Comparison of ENCODE assay signal across 30 cellular contexts in the genomic region with DNA sequence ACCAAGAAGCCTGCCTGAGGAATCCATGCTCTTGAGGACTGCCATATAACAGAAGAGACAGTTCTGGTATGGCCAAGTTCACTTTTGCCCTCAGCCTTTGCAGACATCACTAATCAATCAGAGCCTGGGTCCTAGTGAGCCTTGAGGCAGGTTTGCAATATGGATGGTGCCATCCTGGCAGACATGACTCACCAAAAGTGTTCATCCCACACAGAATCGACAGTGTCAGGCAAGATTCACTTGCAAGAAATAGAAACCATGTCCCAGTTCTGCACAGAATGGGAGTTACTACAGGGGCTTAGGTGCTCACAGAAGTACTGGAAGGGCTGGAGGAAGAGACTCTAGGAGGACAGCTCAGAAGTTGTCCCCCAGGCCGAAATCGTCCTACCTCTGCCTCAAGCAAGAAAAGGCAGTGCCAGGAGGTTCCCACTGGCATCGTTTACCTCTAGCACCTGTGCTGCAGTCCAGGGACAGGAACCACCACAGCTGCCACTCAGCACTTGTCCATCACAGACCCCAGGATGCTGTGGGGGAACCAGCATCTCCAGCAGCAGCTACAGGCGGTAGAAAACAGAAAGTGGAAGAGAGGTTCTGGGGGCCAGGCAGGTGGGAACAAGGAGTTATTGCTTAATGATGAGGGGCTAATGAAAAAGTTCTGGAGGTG. TPM values are rescaled to one million over a fixed set of nuclear protein-coding genes. Genes with fewer than 3 reads are reported as not detected.
"Had no signal": no experiment of that assay in that cellular context is flagged by ENCODE, and none has a peak within 500 bp of the region (broad histone marks: within the 10 kb centered on the region; RNA-seq: fewer than 3 reads in every experiment).

No MANE protein-coding gene starts in this region.

- H3K27ac Mint-ChIP-seq: activated naive CD4-positive, alpha-beta T cell treated with anti-CD3 and anti-CD28 coated beads for 36 hours; activated naive CD8-positive, alpha-beta T cell treated with anti-CD3 and anti-CD28 coated beads, Interleukin-2, amount 10 ng/mL, durations not matched to agents 7 days and 5 days; brain; mesothelial cell of epicardium; naive B cell; stimulated activated memory B cell treated with anti-CD40 and anti-IgM and Interleukin-4, amounts not matched to agents 10 μg/mL and 1 μg/mL and 100 μg/mL, for 72 hours; stimulated activated naive CD8-positive, alpha-beta T cell treated with anti-CD3 and anti-CD28 coated beads, Interleukin-15, amount 100 ng/mL, for 72 hours; T-helper 1 cell treated with Interleukin-12 subunit alpha and Interleukin-12 subunit beta and Interleukin-4 antibody, amounts not matched to agents 30 μg/mL and 1 μg/mL, for 36 hours had no signal

- FAIRE-seq: kidney, pancreas, TTC549 had no signal

- ATAC-seq: left colon; pancreas; psoas muscle; stimulated activated memory B cell treated with anti-CD40 and anti-IgM and Interleukin-4, amounts not matched to agents 10 μg/mL and 1 μg/mL and 100 μg/mL, for 72 hours; stimulated activated naive CD8-positive, alpha-beta T cell treated with anti-CD3 and anti-CD28 coated beads, Interleukin-15, amount 100 ng/mL, for 72 hours had no signal

- H3K4me1 ChIP-seq: ascending aorta, pancreas, psoas muscle, right atrium auricular region, upper lobe of left lung had no signal

- H3K27ac ChIP-seq: ascending aorta, cardiac muscle cell, coronary artery, dorsolateral prefrontal cortex, pancreas, psoas muscle, right atrium auricular region, upper lobe of left lung had no signal

- H3K9me3 Mint-ChIP-seq: activated naive CD4-positive, alpha-beta T cell treated with anti-CD3 and anti-CD28 coated beads for 36 hours; activated naive CD8-positive, alpha-beta T cell treated with anti-CD3 and anti-CD28 coated beads, Interleukin-2, amount 10 ng/mL, durations not matched to agents 7 days and 5 days; mesothelial cell of epicardium; stimulated activated memory B cell treated with anti-CD40 and anti-IgM and Interleukin-4, amounts not matched to agents 10 μg/mL and 1 μg/mL and 100 μg/mL, for 72 hours; stimulated activated naive CD8-positive, alpha-beta T cell treated with anti-CD3 and anti-CD28 coated beads, Interleukin-15, amount 100 ng/mL, for 72 hours; T-helper 1 cell treated with Interleukin-12 subunit alpha and Interleukin-12 subunit beta and Interleukin-4 antibody, amounts not matched to agents 30 μg/mL and 1 μg/mL, for 36 hours had no signal

- H3K4me2 ChIP-seq: smooth muscle cell had no signal

- H3K4me3 ChIP-seq: ascending aorta, cardiac muscle cell, coronary artery, dorsolateral prefrontal cortex, pancreas, psoas muscle, right atrium auricular region, smooth muscle cell, upper lobe of left lung had no signal

- H3K36me3 Mint-ChIP-seq: activated naive CD8-positive, alpha-beta T cell treated with anti-CD3 and anti-CD28 coated beads, Interleukin-2, amount 10 ng/mL, durations not matched to agents 7 days and 5 days; brain; mesothelial cell of epicardium; naive B cell; stimulated activated memory B cell treated with anti-CD40 and anti-IgM and Interleukin-4, amounts not matched to agents 10 μg/mL and 1 μg/mL and 100 μg/mL, for 72 hours had no signal

- H3K27me3 Mint-ChIP-seq: stimulated activated naive CD8-positive, alpha-beta T cell treated with anti-CD3 and anti-CD28 coated beads, Interleukin-15, amount 100 ng/mL, for 72 hours had no signal

- H3K9me3 ChIP-seq: ascending aorta, pancreas, psoas muscle, right atrium auricular region, upper lobe of left lung had no signal

- H3K36me3 ChIP-seq: ascending aorta, cardiac muscle cell, pancreas, right atrium auricular region, upper lobe of left lung had no signal

- H3K4me3 Mint-ChIP-seq: activated naive CD4-positive, alpha-beta T cell treated with anti-CD3 and anti-CD28 coated beads for 36 hours; activated naive CD8-positive, alpha-beta T cell treated with anti-CD3 and anti-CD28 coated beads, Interleukin-2, amount 10 ng/mL, durations not matched to agents 7 days and 5 days; brain; mesothelial cell of epicardium; naive B cell; stimulated activated memory B cell treated with anti-CD40 and anti-IgM and Interleukin-4, amounts not matched to agents 10 μg/mL and 1 μg/mL and 100 μg/mL, for 72 hours; stimulated activated naive CD8-positive, alpha-beta T cell treated with anti-CD3 and anti-CD28 coated beads, Interleukin-15, amount 100 ng/mL, for 72 hours; T-helper 1 cell treated with Interleukin-12 subunit alpha and Interleukin-12 subunit beta and Interleukin-4 antibody, amounts not matched to agents 30 μg/mL and 1 μg/mL, for 36 hours had no signal

- DNase-seq: activated CD4-positive, alpha-beta T cell treated with anti-CD3 and anti-CD28 coated beads for 1 hour; activated CD4-positive, alpha-beta T cell treated with anti-CD3 and anti-CD28 coated beads, Interleukin-2, amount 50 U/mL, for 48 hours; activated CD8-positive, alpha-beta memory T cell treated with anti-CD3 and anti-CD28 coated beads for 24 hours; activated effector memory CD4-positive, alpha-beta T cell treated with Interleukin-2 at 50 U/mL for 16 hours; activated naive CD4-positive, alpha-beta T cell treated with anti-CD3 and anti-CD28 coated beads for 36 hours; activated naive CD8-positive, alpha-beta T cell treated with anti-CD3 and anti-CD28 coated beads, Interleukin-2, amount 10 ng/mL, durations not matched to agents 7 days and 5 days; dorsolateral prefrontal cortex; effector memory CD4-positive, alpha-beta T cell; hippocampal formation; kidney; left colon; naive B cell; pancreas; psoas muscle; stimulated activated CD4-positive, alpha-beta T cell treated with anti-CD3 and anti-CD28 coated beads, Interleukin-1b, Interleukin-23, amount 100 ng/mL, for 48 hours; stimulated activated CD4-positive, alpha-beta T cell treated with anti-CD3 and anti-CD28 coated beads, Interleukin-4, amount 100 ng/mL, for 4 hours; stimulated activated CD8-positive, alpha-beta memory T cell treated with anti-CD3 and anti-CD28 coated beads, Interleukin-4, amount 100 ng/mL, for 48 hours; stimulated activated naive CD8-positive, alpha-beta T cell treated with anti-CD3 and anti-CD28 coated beads, Interleukin-15, amount 100 ng/mL, for 72 hours; T-helper 9 cell; upper lobe of left lung had no signal

- H3K4me1 Mint-ChIP-seq: activated naive CD8-positive, alpha-beta T cell treated with anti-CD3 and anti-CD28 coated beads, Interleukin-2, amount 10 ng/mL, durations not matched to agents 7 days and 5 days; brain; mesothelial cell of epicardium; naive B cell; stimulated activated memory B cell treated with anti-CD40 and anti-IgM and Interleukin-4, amounts not matched to agents 10 μg/mL and 1 μg/mL and 100 μg/mL, for 72 hours; stimulated activated naive CD8-positive, alpha-beta T cell treated with anti-CD3 and anti-CD28 coated beads, Interleukin-15, amount 100 ng/mL, for 72 hours had no signal

- H3K27me3 ChIP-seq: ascending aorta, cardiac muscle cell, dorsolateral prefrontal cortex, right atrium auricular region, upper lobe of left lung had no signal

RNA-seq across cellular contexts. Expression of a gene that starts 42.6 kb away (rescaled TPM):
- total RNA-seq: activated naive CD4-positive, alpha-beta T cell treated with anti-CD3 and anti-CD28 coated beads for 36 hours; activated naive CD8-positive, alpha-beta T cell treated with anti-CD3 and anti-CD28 coated beads, Interleukin-2, amount 10 ng/mL, durations not matched to agents 7 days and 5 days; ascending aorta had no signal
